ENCODE assay signal across 11 cellular contexts in genomic region chr10:103472005-103472404, GRCh38. TPM values are rescaled to one million over a fixed set of nuclear protein-coding genes. Genes with fewer than 3 reads are reported as not detected.
DNase-seq lines count a peak whose midpoint lies in the region; ATAC-seq and TF ChIP-seq lines count a peak whose summit lies in the region.
"Had no signal": no experiment of that assay in that cellular context is flagged by ENCODE, and none has a peak within 500 bp of the region (broad histone marks: within the 10 kb centered on the region; RNA-seq: fewer than 3 reads in every experiment).

No MANE protein-coding gene starts in this region.

- peak overlapping the region in 3 of 4 donors; percentile 11 to 52 (median 14) for H3K27ac ChIP-seq in gastroesophageal sphincter
- no peak overlapping the region for H3K27ac ChIP-seq in A673 (ENCODE audit: low read depth, low read length, poor library complexity, severe bottlenecking)

- H3K27me3 ChIP-seq in gastroesophageal sphincter (peaks cover 15% of the 10 kb centered on the region), A673 (replicated peaks; ENCODE audit: insufficient read depth, low read depth, low read length, poor library complexity) (no peaks in the 10 kb centered on the region)

- no CpG with 5 or more reads among the region's 2 CpGs for WGBS in gastroesophageal sphincter (ENCODE audit: low coverage in 1 of 2), 2 donors

- no TSS peak for BruUV-seq in A673 (replicated peaks; lab: Mats Ljungman, UMichigan)

- TF ChIP-seq POLR2A in NB4 (IDR thresholded peaks at IDR 0.05; ENCODE audit: extremely low read depth, insufficient read length) (no peak), gastroesophageal sphincter (IDR thresholded peaks at IDR 0.05) (no peak)

- CTCF ChIA-PET in A673 (lab: Charles Lee), result no interaction called here

- intact Hi-C loops in A673 (cut with micrococcal nuclease; ENCODE audit: unreplicated experiment), result no loop called here

- no peak for TF ChIP-seq CTCF in GM20000 (IDR thresholded peaks at IDR 0.05; ENCODE audit: extremely low read depth, missing control alignments)
- TF ChIP-seq CTCF in NB4 (IDR thresholded peaks at IDR 0.05; ENCODE audit: low read depth, low read length), result no peak
- no peak for TF ChIP-seq CTCF in gastroesophageal sphincter (IDR thresholded peaks at IDR 0.05)
- TF ChIP-seq CTCF in A673 (conservative IDR thresholded peaks at IDR 0.05; ENCODE audit: low read depth, low read length), result no peak

- TF ChIP-seq EP300 in gastroesophageal sphincter (IDR thresholded peaks at IDR 0.05), result no peak

- H3K36me3 ChIP-seq in gastroesophageal sphincter (no peaks in the 10 kb centered on the region), A673 (ENCODE audit: insufficient read depth, low read length, poor library complexity, severe bottlenecking) (no peaks in the 10 kb centered on the region)

- H3K4me1 ChIP-seq in gastroesophageal sphincter (peaks cover 0 to 14% (median 5%) of the 10 kb centered on the region in 3 donors), A673 (ENCODE audit: insufficient read depth, low read length, poor library complexity, severe bottlenecking) (no peaks in the 10 kb centered on the region)

- ATAC-seq in gastroesophageal sphincter, result no peak
- ATAC-seq in GM18502 (IDR thresholded peaks at IDR 0.05; ENCODE audit: poor library complexity, unreplicated experiment), result no peak

- DNase-seq in GM20000 (ENCODE audit: low spot score), result peak; percentile 74
- peak; percentile 72 for DNase-seq in NB4 (ENCODE audit: low read depth)
- no peak for DNase-seq in A673 (ENCODE audit: low spot score)
- no peak for DNase-seq in NCI-H510A treated with DMSO at 0.1 percent for 48 hours (lab: John Stamatoyannopoulos, UW)
- DNase-seq in middle frontal gyrus (ENCODE audit: extremely low spot score, low spot score), result no peak
- DNase-seq: left ventricle myocardium superior, NCI-H526 treated with DMSO at 0.1 percent for 48 hours had no signal

- POLR2A ChIA-PET in A673 (lab: Charles Lee; ENCODE audit: low non-redundant PET), result no interaction called here

- H3K4me3 ChIP-seq in GM08714 (ENCODE audit: low read length) (peak overlapping the region; percentile 6; the same call in 1 of the 2 replicates), NB4 (ENCODE audit: low read depth, low read length) (peak overlapping the region; percentile 27), gastroesophageal sphincter (no peak overlapping the region), A673 (ENCODE audit: low read depth, low read length, poor library complexity, severe bottlenecking) (no peak overlapping the region)

- no peaks in the 10 kb centered on the region for H3K9me3 ChIP-seq in gastroesophageal sphincter
- H3K9me3 ChIP-seq in A673 (ENCODE audit: low read depth, low read length, poor library complexity, severe bottlenecking), result no peaks in the 10 kb centered on the region

RNA-seq across cellular contexts. Expression of gene CALHM3, which starts 7.0 kb away (rescaled TPM):
- total RNA-seq in gastroesophageal sphincter, result not detected
- total RNA-seq in A673 (2021), result not detected in 2 replicates
- total RNA-seq: G401, left ventricle myocardium superior had no signal

RNA-seq across cellular contexts. Expression of gene CALHM1, which starts 13.3 kb away (rescaled TPM):
- total RNA-seq in gastroesophageal sphincter, result not detected
- total RNA-seq in A673 (2021), result not detected in 2 replicates
- total RNA-seq: G401, left ventricle myocardium superior had no signal

RNA-seq across cellular contexts. Expression of gene CALHM2, which starts 19.8 kb away (rescaled TPM):
- total RNA-seq in gastroesophageal sphincter (10 to 100 TPM; 30.8 to 69.3 (median 49.6) TPM), A673 (2021) (5.9 TPM in 2 replicates)

RNA-seq across cellular contexts. Expression of gene NEURL1, which starts 21.5 kb away (rescaled TPM):
- under 1 TPM in 3 of 4 donors, not detected in 1; 0.15 to 0.27 (median 0.19) TPM for total RNA-seq in gastroesophageal sphincter
- total RNA-seq in A673 (2021), result 0.50 and 0.52 TPM in 2 replicates
- total RNA-seq: left ventricle myocardium superior had no signal

Comparison
In these comparisons a context has a peak if more than half of its experiments do, and no peak if none do; other contexts are left out.
1. H3K4me3 ChIP-seq: peak in GM08714 (single experiment) and NB4 (single experiment); none in gastroesophageal sphincter (0 of 2) and A673 (single experiment).
2. DNase-seq: peak in GM20000 (single experiment) and NB4 (single experiment); none in A673 (single experiment), NCI-H510A treated with DMSO at 0.1 percent for 48 hours (single experiment) and middle frontal gyrus (single experiment).